8 cellular contexts compared by ENCODE assay signal in the genomic region with DNA sequence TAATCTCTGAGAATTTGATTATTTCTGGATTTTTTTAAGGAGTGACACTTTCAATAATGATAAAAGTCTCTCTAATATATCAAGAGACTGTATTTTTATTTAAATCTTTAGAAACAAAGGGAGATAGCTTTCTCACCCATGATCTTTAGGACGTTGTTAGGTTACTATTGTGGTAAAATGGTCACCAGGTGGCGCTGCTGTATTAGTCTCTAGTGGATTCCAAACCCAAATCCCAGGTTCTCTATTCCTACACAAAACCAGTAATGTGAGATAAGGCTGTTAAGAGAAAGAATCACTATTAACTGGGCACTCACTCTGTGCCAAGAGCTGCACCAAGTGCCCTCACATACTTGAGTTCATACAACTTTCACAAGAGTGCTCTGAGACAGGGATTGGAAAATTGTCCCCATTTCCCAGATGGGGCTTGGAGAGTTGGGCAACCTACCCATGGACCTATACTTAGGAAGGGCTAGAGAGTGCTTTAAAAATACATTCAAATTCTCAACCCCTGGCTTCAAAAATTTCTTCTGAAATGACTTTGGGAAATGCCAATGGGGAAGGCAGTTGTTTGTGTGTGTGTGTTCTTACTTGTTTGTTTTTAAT.
A peak's percentile ranks its signal among the peaks of the same experiment; 100 is the strongest.
DNase-seq lines count a peak whose midpoint lies in the region; ATAC-seq, FAIRE-seq and TF ChIP-seq lines count a peak whose summit lies in the region.

No MANE protein-coding gene starts in this region.

- H3K9me3 Mint-ChIP-seq in GM23338, result no peaks in the 10 kb centered on the region

- H2BK15ac ChIP-seq in H1 (ENCODE audit: low read length), result no peak overlapping the region

- WGBS in H1 (ENCODE audit: extremely low coverage in 1 of 2, insufficient coverage in 1 of 2, insufficient read length in 1 of 2, insufficient replicate concordance in 2 of 2, low coverage in 1 of 2, low lambda C conversion rate in 2 of 2, missing lambda C conversion rate in 1 of 2), 2 experiments, result 3% methylated on average over 2 of the region's 2 CpGs; no CpG with 5 or more reads in 1 of the 2 experiments

- no peak overlapping the region for H3K56ac ChIP-seq in H1 (replicated peaks; ENCODE audit: insufficient read length, low read depth, low read length)

- no peaks in the 10 kb centered on the region; the same call in 2 of the 3 replicates for H3K4me1 Mint-ChIP-seq in GM23338

- no peak overlapping the region for H3K27ac Mint-ChIP-seq in GM23338

- CTCF ChIA-PET in H1 (lab: Charles Lee; ENCODE audit: partially characterized antibody), result interaction anchor here (0.5 to 3.4 kb wide), 31 partner anchors 10 to 1097 kb away, joined by 3 to 37 read pairs (median 3); no protein-coding TSS in a partner anchor

- H3K79me1 ChIP-seq in H1 (ENCODE audit: low read depth, low read length), result no peaks in the 10 kb centered on the region

- H3K36me3 ChIP-seq in GM23338 (ENCODE audit: insufficient read depth) (no peaks in the 10 kb centered on the region), H1 (ENCODE audit: control insufficient read depth in 2 of 4, insufficient read depth in 4 of 4, low read length in 3 of 4) (no peaks in the 10 kb centered on the region)

- H2AFZ ChIP-seq in GM23338 (no peak overlapping the region), H1 (ENCODE audit: low read length) (no peak overlapping the region)

- H3K79me2 ChIP-seq in GM23338 (replicated peaks; ENCODE audit: insufficient read depth), result no peaks in the 10 kb centered on the region
- no peaks in the 10 kb centered on the region for H3K79me2 ChIP-seq in H1 (ENCODE audit: control insufficient read depth in 1 of 2, insufficient read depth in 2 of 2, low read length in 2 of 2)

- ATAC-seq in GM23338, result peak; percentile 86
- no peak for ATAC-seq in HG02588 (IDR thresholded peaks at IDR 0.05; ENCODE audit: unreplicated experiment)

- TF ChIP-seq POLR2A in H1 (IDR thresholded peaks at IDR 0.05; ENCODE audit: control extremely low read depth in 1 of 2, low read depth in 2 of 2, low read length in 2 of 2), result no peak

- no peaks in the 10 kb centered on the region for H3K36me3 Mint-ChIP-seq in GM23338 (ENCODE audit: low read depth)

- H3K14ac ChIP-seq in H1 (ENCODE audit: insufficient read length), result no peak overlapping the region

- H2AK5ac ChIP-seq in H1 (ENCODE audit: low read depth, low read length), result no peak overlapping the region

- peak; percentile 83 to 89 for TF ChIP-seq RAD21 in H1 (IDR thresholded peaks at IDR 0.05 in 1 of 2, conservative IDR thresholded peaks at IDR 0.05 in 1 of 2; ENCODE audit: low read depth in 2 of 2, low read length in 2 of 2)

- no peak for TF ChIP-seq EP300 in H1 (IDR thresholded peaks at IDR 0.05; ENCODE audit: borderline replicate concordance in 1 of 2, low read depth in 2 of 2, low read length in 2 of 2)

- FAIRE-seq in H1 (lab: Jason Lieb, UNC), result peak; percentile 65

- no peak overlapping the region for H4K91ac ChIP-seq in H1 (replicated peaks; ENCODE audit: insufficient read length, low read length)

- H3K27me3 ChIP-seq in GM23338 (ENCODE audit: insufficient read depth) (no peaks in the 10 kb centered on the region), H1 (replicated peaks in 1 of 4; ENCODE audit: control insufficient read depth in 3 of 4, extremely low read depth in 1 of 4, insufficient read depth in 3 of 4, low read length in 3 of 4) (no peaks in the 10 kb centered on the region)

- no peak overlapping the region for H3K4me3 Mint-ChIP-seq in GM23338

- peak; percentile 83 for TF ChIP-seq CTCF in C4-2B (conservative IDR thresholded peaks at IDR 0.05)
- TF ChIP-seq CTCF in GM23338 (conservative IDR thresholded peaks at IDR 0.05; ENCODE audit: low read depth in 2 of 2), result peak; percentile 87 to 94
- TF ChIP-seq CTCF in H1 (IDR thresholded peaks at IDR 0.05; ENCODE audit: control extremely low read depth in 1 of 3, insufficient read depth in 1 of 3, low read depth in 1 of 3, low read length in 3 of 3), result peak in 2 of 3 experiments; percentile 57 to 64; a peak in 3 of 4 replicates

- H3K9me2 ChIP-seq in GM23338 (ENCODE audit: insufficient read depth), result no peaks in the 10 kb centered on the region

- no peaks in the 10 kb centered on the region for H3K27me3 Mint-ChIP-seq in GM23338 (ENCODE audit: insufficient read depth, low read depth, poor library complexity)

- no peak overlapping the region for H3K23ac ChIP-seq in H1 (ENCODE audit: insufficient read length)

- no peak overlapping the region for H2BK20ac ChIP-seq in H1 (ENCODE audit: low read length)

- no peak overlapping the region for H2BK5ac ChIP-seq in H1 (ENCODE audit: low read depth, low read length)

- H4K20me1 ChIP-seq in GM23338 (replicated peaks; ENCODE audit: insufficient read depth), result no peaks in the 10 kb centered on the region
- H4K20me1 ChIP-seq in H1 (replicated peaks in 1 of 2; ENCODE audit: control insufficient read depth in 1 of 2, insufficient read depth in 2 of 2, low read length in 2 of 2), result no peaks in the 10 kb centered on the region

- H3K23me2 ChIP-seq in H1 (ENCODE audit: low read depth, low read length), result no peaks in the 10 kb centered on the region

- H2BK120ac ChIP-seq in H1 (replicated peaks; ENCODE audit: low read depth, low read length), result no peak overlapping the region

- no peak overlapping the region for H4K8ac ChIP-seq in H1 (ENCODE audit: extremely low read depth, insufficient read depth, low read length)

- H3K4me2 ChIP-seq in GM23338, result no peak overlapping the region
- H3K4me2 ChIP-seq in H1 (ENCODE audit: insufficient read depth in 1 of 2, low read depth in 2 of 2, low read length in 2 of 2), result no peak overlapping the region

- POLR2A ChIA-PET in H1 (lab: Charles Lee; ENCODE audit: partially characterized antibody), result no interaction called here

- no peak overlapping the region for H3K18ac ChIP-seq in H1 (ENCODE audit: extremely low read depth, low read length)

- H4K5ac ChIP-seq in H1 (ENCODE audit: insufficient read length, low read depth, low read length), result no peak overlapping the region

- H3K4me1 ChIP-seq in GM23338 (ENCODE audit: insufficient read depth), result peaks cover under 1% of the 10 kb centered on the region; the same call in 1 of the 2 replicates
- H3K4me1 ChIP-seq in H1 (replicated peaks in 1 of 4; ENCODE audit: control insufficient read depth in 3 of 4, insufficient read depth in 4 of 4, low read length in 3 of 4), result no peaks in the 10 kb centered on the region

- no peaks in the 10 kb centered on the region for H3K9me3 ChIP-seq in H1 (ENCODE audit: insufficient read depth in 2 of 2, low read depth in 1 of 2, low read length in 1 of 2)

- DNase-seq in GM23338 (ENCODE audit: low spot score) (peak; percentile 93), NCI-H2196 (lab: John Stamatoyannopoulos, UW; ENCODE audit: unreplicated experiment) (peak; percentile 53), H1 (ENCODE audit: low read depth in 1 of 2, low spot score in 2 of 2) (peak in 1 of 2 experiments; percentile 85), lung microvascular endothelial cell (ENCODE audit: low read depth in 2 of 2) (peak; percentile 81 to 83)
- peak; percentile 36 to 47 for DNase-seq in activated CD4-positive, alpha-beta T cell treated with anti-CD3 and anti-CD28 coated beads for 4 hours
- peak; percentile 2 to 10 for DNase-seq in stimulated activated CD8-positive, alpha-beta memory T cell treated with anti-CD3 and anti-CD28 coated beads, Interleukin-2, amount 100 ng/mL, for 1 hour (ENCODE audit: low read depth in 2 of 2)

- H3K27ac ChIP-seq in C4-2B (no peak overlapping the region), GM23338 (ENCODE audit: low read depth) (no peak overlapping the region), H1 (ENCODE audit: low read depth, low read length) (no peak overlapping the region)

- H3K4me3 ChIP-seq in GM23338 (no peak overlapping the region), H1 (ENCODE audit: extremely low read depth in 1 of 4, insufficient read depth in 2 of 4, low read depth in 3 of 4, low read length in 4 of 4) (no peak overlapping the region)

- H3K4ac ChIP-seq in H1 (replicated peaks; ENCODE audit: insufficient read length, low read depth, low read length), result no peak overlapping the region

- no peak overlapping the region for H2BK12ac ChIP-seq in H1 (ENCODE audit: low read depth, low read length)

- H3F3A ChIP-seq in GM23338 (replicated peaks; ENCODE audit: low read depth), result no peaks in the 10 kb centered on the region

- H3K9ac ChIP-seq in H1 (replicated peaks in 1 of 4; ENCODE audit: extremely low read depth in 1 of 4, low read depth in 3 of 4, low read length in 3 of 4), result no peak overlapping the region

TF ChIP-seq in GM23338, 12 proteins besides CTCF, POLR2A, EP300 and RAD21 (continues in another document):
- TF ChIP-seq EZH2 (IDR thresholded peaks at IDR 0.05; ENCODE audit: low read depth, unreplicated experiment), result no peak
- no peak for TF ChIP-seq POLR2AphosphoS5 (IDR thresholded peaks at IDR 0.05; ENCODE audit: low read depth)
- TF ChIP-seq, protein P1, sequence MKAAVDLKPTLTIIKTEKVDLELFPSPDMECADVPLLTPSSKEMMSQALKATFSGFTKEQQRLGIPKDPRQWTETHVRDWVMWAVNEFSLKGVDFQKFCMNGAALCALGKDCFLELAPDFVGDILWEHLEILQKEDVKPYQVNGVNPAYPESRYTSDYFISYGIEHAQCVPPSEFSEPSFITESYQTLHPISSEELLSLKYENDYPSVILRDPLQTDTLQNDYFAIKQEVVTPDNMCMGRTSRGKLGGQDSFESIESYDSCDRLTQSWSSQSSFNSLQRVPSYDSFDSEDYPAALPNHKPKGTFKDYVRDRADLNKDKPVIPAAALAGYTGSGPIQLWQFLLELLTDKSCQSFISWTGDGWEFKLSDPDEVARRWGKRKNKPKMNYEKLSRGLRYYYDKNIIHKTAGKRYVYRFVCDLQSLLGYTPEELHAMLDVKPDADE (IDR thresholded peaks at IDR 0.05), result no peak
- no peak for TF ChIP-seq ZNF331 (CRISPR knock-in tag; IDR thresholded peaks at IDR 0.05; ENCODE audit: low read depth)
- TF ChIP-seq NANOG (IDR thresholded peaks at IDR 0.05; ENCODE audit: borderline replicate concordance), result no peak
- no peak for TF ChIP-seq CREB1 (CRISPR knock-in tag; IDR thresholded peaks at IDR 0.05; ENCODE audit: low read depth)

TF ChIP-seq in H1, 55 proteins besides CTCF, POLR2A, EP300 and RAD21:
- TF ChIP-seq BCL11A (IDR thresholded peaks at IDR 0.05; ENCODE audit: low read depth in 2 of 2, low read length in 2 of 2), result no peak
- no peak for TF ChIP-seq PHF8 (conservative IDR thresholded peaks at IDR 0.05; ENCODE audit: low read depth, low read length)
- no peak for TF ChIP-seq SIN3A (conservative IDR thresholded peaks at IDR 0.05 in 1 of 2, IDR thresholded peaks at IDR 0.05 in 1 of 2; ENCODE audit: low read depth in 1 of 2, low read length in 2 of 2)
- TF ChIP-seq SUZ12 (IDR thresholded peaks at IDR 0.05; ENCODE audit: low read length), result no peak
- no peak for TF ChIP-seq EZH2 (IDR thresholded peaks at IDR 0.05; ENCODE audit: low read depth, low read length, severe bottlenecking)
- TF ChIP-seq TAF7 (optimal IDR thresholded peaks at IDR 0.05; ENCODE audit: borderline replicate concordance, low read depth, low read length), result no peak
- TF ChIP-seq GTF2F1 (IDR thresholded peaks at IDR 0.05; ENCODE audit: borderline replicate concordance, low read depth, low read length), result no peak
